Comparison of ENCODE assay signal across 24 cellular contexts in genomic region chr4:20622701-20623100, GRCh38.
DNase-seq lines count a peak whose midpoint lies in the region; FAIRE-seq and TF ChIP-seq lines count a peak whose summit lies in the region.
"Had no signal": no experiment of that assay in that cellular context is flagged by ENCODE, and none has a peak within 500 bp of the region (broad histone marks: within the 10 kb centered on the region; RNA-seq: fewer than 3 reads in every experiment).

No MANE protein-coding gene starts in this region.

- H3K9me3 Mint-ChIP-seq in HFFc6 (no peaks in the 10 kb centered on the region), mesothelial cell of epicardium (peaks cover 3% of the 10 kb centered on the region), neural progenitor cell (no peaks in the 10 kb centered on the region), osteocyte (ENCODE audit: unreplicated experiment) (no peaks in the 10 kb centered on the region)
- H3K9me3 Mint-ChIP-seq: CD8-positive, alpha-beta T cell had no signal

- H3K27ac ChIP-seq in H1 (ENCODE audit: low read depth, low read length): no peak overlapping the region
- H3K27ac ChIP-seq in neural progenitor cell: no peak overlapping the region
- H3K27ac ChIP-seq: A549, BLaER1, C4-2B had no signal

- no peak overlapping the region for H4K5ac ChIP-seq in H1 (ENCODE audit: insufficient read length, low read depth, low read length)

- H3K4me1 Mint-ChIP-seq in HFFc6 (ENCODE audit: low read depth) (peaks cover 8% of the 10 kb centered on the region), mesothelial cell of epicardium (peaks cover 60% of the 10 kb centered on the region), neural progenitor cell (peaks cover 40% of the 10 kb centered on the region), osteocyte (ENCODE audit: unreplicated experiment) (peaks cover 34% of the 10 kb centered on the region)
- H3K4me1 Mint-ChIP-seq: B cell; CD4-positive, CD25-positive, alpha-beta regulatory T cell had no signal

- H3K36me3 ChIP-seq in H1 (ENCODE audit: control insufficient read depth in 2 of 4, insufficient read depth in 4 of 4, low read length in 3 of 4): no peaks in the 10 kb centered on the region
- no peaks in the 10 kb centered on the region for H3K36me3 ChIP-seq in neural progenitor cell
- H3K36me3 ChIP-seq: BLaER1 had no signal

- no peak overlapping the region for H3K23ac ChIP-seq in H1 (ENCODE audit: insufficient read length)

- no peaks in the 10 kb centered on the region; the same call in 1 of the 2 replicates for H3K79me1 ChIP-seq in H1 (ENCODE audit: low read depth, low read length)

- no peak overlapping the region for H3K9ac ChIP-seq in H1 (replicated peaks in 1 of 4; ENCODE audit: extremely low read depth in 1 of 4, low read depth in 3 of 4, low read length in 3 of 4)
- no peak overlapping the region for H3K9ac ChIP-seq in neural progenitor cell
- H3K9ac ChIP-seq: BLaER1 had no signal

- H4K20me1 ChIP-seq in H1 (replicated peaks in 1 of 2; ENCODE audit: control insufficient read depth in 1 of 2, insufficient read depth in 2 of 2, low read length in 2 of 2) (no peaks in the 10 kb centered on the region), neural progenitor cell (ENCODE audit: low read depth) (no peaks in the 10 kb centered on the region)
- H4K20me1 ChIP-seq: BLaER1 had no signal

- H3K56ac ChIP-seq in H1 (replicated peaks; ENCODE audit: insufficient read length, low read depth, low read length): no peak overlapping the region

- peaks cover 5% of the 10 kb centered on the region for H3F3A ChIP-seq in neural progenitor cell (ENCODE audit: low read depth)

- CTCF ChIA-PET in H1 (lab: Charles Lee; ENCODE audit: partially characterized antibody): interaction anchor here (0.7 kb wide), 1 partner anchor 10 kb away, joined by 4 read pairs; no protein-coding TSS in a partner anchor

- no peak overlapping the region for H4K91ac ChIP-seq in H1 (replicated peaks; ENCODE audit: insufficient read length, low read length)

- H4K8ac ChIP-seq in H1 (ENCODE audit: extremely low read depth, insufficient read depth, low read length): no peak overlapping the region

- no peak overlapping the region for H3K4me2 ChIP-seq in H1 (ENCODE audit: insufficient read depth in 1 of 2, low read depth in 2 of 2, low read length in 2 of 2)
- no peak overlapping the region for H3K4me2 ChIP-seq in neural progenitor cell
- H3K4me2 ChIP-seq: A549, BLaER1 had no signal

- no peak overlapping the region for H2BK12ac ChIP-seq in H1 (ENCODE audit: low read depth, low read length)

- no peak overlapping the region for H3K4me3 ChIP-seq in H1 (ENCODE audit: extremely low read depth in 1 of 4, insufficient read depth in 2 of 4, low read depth in 3 of 4, low read length in 4 of 4)
- H3K4me3 ChIP-seq in neural progenitor cell: no peak overlapping the region
- H3K4me3 ChIP-seq: A549, BLaER1 had no signal

- DNase-seq in HFFc6: no peak
- DNase-seq in H1 (ENCODE audit: low read depth in 1 of 2, low spot score in 2 of 2): no peak
- DNase-seq in mesothelial cell of epicardium (ENCODE audit: low spot score in 2 of 2, unreplicated experiment in 2 of 2): no peak
- DNase-seq in neural progenitor cell (ENCODE audit: low spot score): no peak
- DNase-seq in osteocyte (ENCODE audit: extremely low spot score, unreplicated experiment): no peak
- DNase-seq in T-helper 2 cell: no peak
- no peak for DNase-seq in NCI-H2081 treated with DMSO at 0.1 percent for 48 hours (lab: John Stamatoyannopoulos, UW)
- DNase-seq: 8988T; CD4-positive, CD25-positive, alpha-beta regulatory T cell; CD8-positive, alpha-beta T cell; DMS 273 treated with DMSO at 0.1 percent for 48 hours; DMS79; EL; GDM1; GOT3; H7; HCEC 1CT had no signal

- no peaks in the 10 kb centered on the region for H3K23me2 ChIP-seq in H1 (ENCODE audit: low read depth, low read length)

- no peak overlapping the region for H2AK5ac ChIP-seq in H1 (ENCODE audit: low read depth, low read length)

- H3K27ac Mint-ChIP-seq in HFFc6 (peak overlapping the region; percentile 11; the same call in 1 of the 2 replicates), mesothelial cell of epicardium (peak overlapping the region; percentile 2), neural progenitor cell (peak overlapping the region; percentile 2), osteocyte (ENCODE audit: unreplicated experiment) (no peak overlapping the region)
- H3K27ac Mint-ChIP-seq: B cell; CD4-positive, CD25-positive, alpha-beta regulatory T cell; CD8-positive, alpha-beta T cell had no signal

- WGBS in H1 (ENCODE audit: extremely low coverage in 1 of 2, insufficient coverage in 1 of 2, insufficient read length in 1 of 2, insufficient replicate concordance in 2 of 2, low coverage in 1 of 2, low lambda C conversion rate in 2 of 2, missing lambda C conversion rate in 1 of 2), 2 experiments: 92% methylated on average over 1 of the region's 1 CpG; no CpG with 5 or more reads in 1 of the 2 experiments

- H3K27me3 ChIP-seq in H1 (replicated peaks in 1 of 4; ENCODE audit: control insufficient read depth in 3 of 4, extremely low read depth in 1 of 4, insufficient read depth in 3 of 4, low read length in 3 of 4) (no peaks in the 10 kb centered on the region; a peak in 1 of 7 replicates), neural progenitor cell (no peaks in the 10 kb centered on the region)
- H3K27me3 ChIP-seq: BLaER1 had no signal

- no peak for TF ChIP-seq POLR2A in H1 (IDR thresholded peaks at IDR 0.05; ENCODE audit: control extremely low read depth in 1 of 2, low read depth in 2 of 2, low read length in 2 of 2)

- no peak overlapping the region for H2BK120ac ChIP-seq in H1 (replicated peaks; ENCODE audit: low read depth, low read length)

- POLR2A ChIA-PET in H1 (lab: Charles Lee; ENCODE audit: partially characterized antibody): interaction anchor here (1.7 kb wide), 1 partner anchor 9 kb away, joined by 3 read pairs; no protein-coding TSS in a partner anchor

- no peaks in the 10 kb centered on the region for H3K9me3 ChIP-seq in H1 (ENCODE audit: insufficient read depth in 2 of 2, low read depth in 1 of 2, low read length in 1 of 2)
- no peaks in the 10 kb centered on the region for H3K9me3 ChIP-seq in neural progenitor cell (ENCODE audit: low read depth)
- H3K9me3 ChIP-seq: A549, BLaER1 had no signal

- H3K4me1 ChIP-seq in H1 (replicated peaks in 1 of 4; ENCODE audit: control insufficient read depth in 3 of 4, insufficient read depth in 4 of 4, low read length in 3 of 4): peaks cover 0 to 6% (median 3%) of the 10 kb centered on the region in 4 experiments; a peak in 5 of 7 replicates
- peaks cover 16% of the 10 kb centered on the region for H3K4me1 ChIP-seq in neural progenitor cell
- H3K4me1 ChIP-seq: A549, BLaER1 had no signal

- H2BK5ac ChIP-seq in H1 (ENCODE audit: low read depth, low read length): no peak overlapping the region

- peaks cover 5% of the 10 kb centered on the region for H3K27me3 Mint-ChIP-seq in HFFc6 (ENCODE audit: insufficient read depth)
- no peaks in the 10 kb centered on the region for H3K27me3 Mint-ChIP-seq in mesothelial cell of epicardium (ENCODE audit: low read depth)
- H3K27me3 Mint-ChIP-seq in neural progenitor cell (ENCODE audit: insufficient read depth, low read depth): no peaks in the 10 kb centered on the region
- no peaks in the 10 kb centered on the region for H3K27me3 Mint-ChIP-seq in osteocyte (ENCODE audit: unreplicated experiment)
- H3K27me3 Mint-ChIP-seq: B cell had no signal

- no peak for FAIRE-seq in H1 (lab: Jason Lieb, UNC)
- FAIRE-seq: A549, D721Med, GM12891, GM18507 had no signal

- no peak overlapping the region for H2BK15ac ChIP-seq in H1 (ENCODE audit: low read length)

- no peak overlapping the region for H3K4ac ChIP-seq in H1 (replicated peaks; ENCODE audit: insufficient read length, low read depth, low read length)

- no peak for TF ChIP-seq EP300 in H1 (IDR thresholded peaks at IDR 0.05; ENCODE audit: borderline replicate concordance in 1 of 2, low read depth in 2 of 2, low read length in 2 of 2)

- no peak for TF ChIP-seq CTCF in HFFc6 (IDR thresholded peaks at IDR 0.05)
- TF ChIP-seq CTCF in H1 (IDR thresholded peaks at IDR 0.05; ENCODE audit: control extremely low read depth in 1 of 3, insufficient read depth in 1 of 3, low read depth in 1 of 3, low read length in 3 of 3): no peak
- no peak for TF ChIP-seq CTCF in mesothelial cell of epicardium (IDR thresholded peaks at IDR 0.05; ENCODE audit: unreplicated experiment)
- no peak for TF ChIP-seq CTCF in neural progenitor cell (IDR thresholded peaks at IDR 0.05)
- TF ChIP-seq CTCF in osteocyte (IDR thresholded peaks at IDR 0.05): no peak

- no peak overlapping the region for H3K4me3 Mint-ChIP-seq in HFFc6
- H3K4me3 Mint-ChIP-seq in mesothelial cell of epicardium: no peak overlapping the region
- no peak overlapping the region for H3K4me3 Mint-ChIP-seq in neural progenitor cell
- H3K4me3 Mint-ChIP-seq in osteocyte (ENCODE audit: unreplicated experiment): no peak overlapping the region
- H3K4me3 Mint-ChIP-seq: B cell; CD4-positive, CD25-positive, alpha-beta regulatory T cell; CD8-positive, alpha-beta T cell had no signal

- no peak overlapping the region for H2AFZ ChIP-seq in H1 (ENCODE audit: low read length)
- no peak overlapping the region for H2AFZ ChIP-seq in neural progenitor cell (replicated peaks)

- H3K14ac ChIP-seq in H1 (ENCODE audit: insufficient read length): no peak overlapping the region

- no peaks in the 10 kb centered on the region for H3K79me2 ChIP-seq in H1 (ENCODE audit: control insufficient read depth in 1 of 2, insufficient read depth in 2 of 2, low read length in 2 of 2)
- no peaks in the 10 kb centered on the region for H3K79me2 ChIP-seq in neural progenitor cell (ENCODE audit: low read depth)

- no peak for TF ChIP-seq RAD21 in H1 (IDR thresholded peaks at IDR 0.05 in 1 of 2, conservative IDR thresholded peaks at IDR 0.05 in 1 of 2; ENCODE audit: low read depth in 2 of 2, low read length in 2 of 2)

- peak overlapping the region; percentile 35; the same call in 1 of the 2 replicates for H2BK20ac ChIP-seq in H1 (ENCODE audit: low read length)

- H3K36me3 Mint-ChIP-seq in HFFc6 (ENCODE audit: low read depth) (peaks cover 20% of the 10 kb centered on the region), mesothelial cell of epicardium (peaks cover 12% of the 10 kb centered on the region), neural progenitor cell (peaks cover 8% of the 10 kb centered on the region), osteocyte (ENCODE audit: unreplicated experiment) (peaks cover 2% of the 10 kb centered on the region)
- H3K36me3 Mint-ChIP-seq: CD4-positive, CD25-positive, alpha-beta regulatory T cell; CD8-positive, alpha-beta T cell had no signal

- H3K18ac ChIP-seq in H1 (ENCODE audit: extremely low read depth, low read length): no peak overlapping the region

TF ChIP-seq in H1, 55 proteins besides CTCF, POLR2A, EP300 and RAD21:
- TF ChIP-seq CREB1 (IDR thresholded peaks at IDR 0.05) (no peak), RNF2 (IDR thresholded peaks at IDR 0.05; ENCODE audit: borderline replicate concordance, low read depth, low read length, missing control alignments, poor library complexity, severe bottlenecking) (no peak), CHD1 (IDR thresholded peaks at IDR 0.05; ENCODE audit: low read depth, low read length) (no peak)
